ENCODE assay signal across 16 cellular contexts in the genomic region with DNA sequence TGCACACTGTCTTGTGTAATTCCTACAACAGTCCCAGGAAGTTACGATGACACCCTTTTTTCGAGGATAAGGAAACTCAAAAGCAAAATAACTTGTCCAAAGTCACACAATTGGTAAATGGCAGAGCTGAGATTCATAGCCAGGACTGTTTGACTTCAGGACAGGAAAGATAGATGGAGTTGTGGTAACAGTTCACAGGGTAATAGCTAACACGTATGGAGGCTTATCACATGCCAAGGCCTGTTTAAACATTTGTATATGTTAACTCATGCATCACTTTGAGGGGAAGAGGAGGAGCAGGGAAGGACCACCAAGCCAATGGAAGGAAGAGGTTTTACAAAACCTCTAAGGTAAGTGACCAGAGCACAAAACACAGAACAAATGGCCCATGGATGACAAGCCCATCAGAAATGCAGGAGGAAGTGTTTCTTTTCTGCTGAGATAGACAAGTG. TPM values are rescaled to one million over a fixed set of nuclear protein-coding genes. Genes with fewer than 3 reads are reported as not detected.
A peak's percentile ranks its signal among the peaks of the same experiment; 100 is the strongest.
DNase-seq lines count a peak whose midpoint lies in the region; ATAC-seq, FAIRE-seq and TF ChIP-seq lines count a peak whose summit lies in the region.
"Had no signal": no experiment of that assay in that cellular context is flagged by ENCODE, and none has a peak within 500 bp of the region (broad histone marks: within the 10 kb centered on the region; RNA-seq: fewer than 3 reads in every experiment).

No MANE protein-coding gene starts in this region.

- no peaks in the 10 kb centered on the region for H3K27me3 ChIP-seq in BLaER1 treated with 17β-estradiol and CSF1 and Interleukin-3, amounts not matched to agents 10 nM and 100 nM
- H3K27me3 ChIP-seq in Karpas-422 (ENCODE audit: low read length) (no peaks in the 10 kb centered on the region), bronchial epithelial cell (ENCODE audit: control insufficient read depth, insufficient read depth, low read length) (no peaks in the 10 kb centered on the region)

- DNase-seq in Karpas-422, result no peak
- DNase-seq in bronchial epithelial cell (ENCODE audit: low read depth), result peak; percentile 44
- DNase-seq in mesothelial cell of epicardium (ENCODE audit: low spot score in 2 of 2, unreplicated experiment in 2 of 2), result no peak
- DNase-seq in omental fat pad (ENCODE audit: low spot score), result no peak
- no peak for DNase-seq in GM13977 (ENCODE audit: low spot score)
- no peak for DNase-seq in G401 (ENCODE audit: low spot score)
- no peak for DNase-seq in epidermal melanocyte (ENCODE audit: insufficient read length, low spot score)
- DNase-seq: activated CD4-positive, alpha-beta memory T cell treated with anti-CD3 and anti-CD28 coated beads, Interleukin-2, amount 10 ng/mL, durations not matched to agents 7 days and 5 days; aorta; CD8-positive, alpha-beta memory T cell; Right ventricle myocardium superior had no signal

- peak overlapping the region in 9 of 11 experiments; percentile 2 to 38 (median 12); a peak in 10 of 22 replicates for H3K4me2 ChIP-seq in BLaER1 treated with 17β-estradiol and CSF1 and Interleukin-3, amounts not matched to agents 10 nM and 100 nM
- H3K4me2 ChIP-seq in Karpas-422 (ENCODE audit: low read depth, low read length, poor library complexity, severe bottlenecking), result peak overlapping the region; percentile 81

- ATAC-seq in omental fat pad (ENCODE audit: low FRiP score), result no peak

- H3K27ac Mint-ChIP-seq in mesothelial cell of epicardium, result no peak overlapping the region
- H3K27ac Mint-ChIP-seq: activated CD4-positive, alpha-beta memory T cell treated with anti-CD3 and anti-CD28 coated beads, Interleukin-2, amount 10 ng/mL, durations not matched to agents 7 days and 5 days; CD8-positive, alpha-beta memory T cell had no signal

- H3K4me3 ChIP-seq in BLaER1 treated with 17β-estradiol and CSF1 and Interleukin-3, amounts not matched to agents 10 nM and 100 nM, result no peak overlapping the region
- H3K4me3 ChIP-seq in Karpas-422 (ENCODE audit: low read length) (no peak overlapping the region), bronchial epithelial cell (ENCODE audit: low read depth, low read length) (peak overlapping the region; percentile 94)
- H3K4me3 ChIP-seq: esophagus muscularis mucosa, thoracic aorta had no signal

- no peak for TF ChIP-seq CTCF in bronchial epithelial cell (IDR thresholded peaks at IDR 0.05; ENCODE audit: insufficient read depth, low read length, severe bottlenecking)
- no peak for TF ChIP-seq CTCF in mesothelial cell of epicardium (IDR thresholded peaks at IDR 0.05; ENCODE audit: unreplicated experiment)
- TF ChIP-seq CTCF in omental fat pad (IDR thresholded peaks at IDR 0.05), result no peak
- TF ChIP-seq CTCF in GM13977 (IDR thresholded peaks at IDR 0.05; ENCODE audit: extremely low read depth, insufficient read depth, missing control alignments), result no peak

- H3K27me3 Mint-ChIP-seq in mesothelial cell of epicardium (ENCODE audit: low read depth), result no peaks in the 10 kb centered on the region

- H3K36me3 ChIP-seq in BLaER1 treated with 17β-estradiol and CSF1 and Interleukin-3, amounts not matched to agents 10 nM and 100 nM, result no peaks in the 10 kb centered on the region
- peaks cover 62% of the 10 kb centered on the region for H3K36me3 ChIP-seq in Karpas-422 (ENCODE audit: insufficient read depth, low read length)
- peaks cover 21% of the 10 kb centered on the region for H3K36me3 ChIP-seq in bronchial epithelial cell (ENCODE audit: control insufficient read depth, insufficient read depth, low read length)
- H3K36me3 ChIP-seq: thoracic aorta had no signal

- peaks cover 48% of the 10 kb centered on the region for H3K4me1 Mint-ChIP-seq in mesothelial cell of epicardium

- peaks cover 0 to 18% (median 11%) of the 10 kb centered on the region in 10 experiments; a peak in 13 of 20 replicates for H3K4me1 ChIP-seq in BLaER1 treated with 17β-estradiol and CSF1 and Interleukin-3, amounts not matched to agents 10 nM and 100 nM
- H3K4me1 ChIP-seq in Karpas-422 (ENCODE audit: low read length), result peaks cover 38% of the 10 kb centered on the region

- peaks cover 78% of the 10 kb centered on the region for H3K79me2 ChIP-seq in Karpas-422 (ENCODE audit: low read length)

- H3K27ac ChIP-seq in BLaER1 treated with 17β-estradiol and CSF1 and Interleukin-3, amounts not matched to agents 10 nM and 100 nM, result no peak overlapping the region
- no peak overlapping the region for H3K27ac ChIP-seq in Karpas-422 (ENCODE audit: low read length)
- H3K27ac ChIP-seq: esophagus muscularis mucosa, HL-60, thoracic aorta had no signal

- H3K9me3 Mint-ChIP-seq in mesothelial cell of epicardium, result peaks cover 10% of the 10 kb centered on the region
- H3K9me3 Mint-ChIP-seq: activated CD4-positive, alpha-beta memory T cell treated with anti-CD3 and anti-CD28 coated beads, Interleukin-2, amount 10 ng/mL, durations not matched to agents 7 days and 5 days had no signal

- H2AFZ ChIP-seq in Karpas-422 (ENCODE audit: low read length), result no peak overlapping the region

- H4K20me1 ChIP-seq in BLaER1 treated with 17β-estradiol and CSF1 and Interleukin-3, amounts not matched to agents 10 nM and 100 nM, result no peaks in the 10 kb centered on the region
- no peaks in the 10 kb centered on the region for H4K20me1 ChIP-seq in Karpas-422 (ENCODE audit: insufficient read depth, low read depth, low read length)

- H3K9ac ChIP-seq in BLaER1 treated with 17β-estradiol and CSF1 and Interleukin-3, amounts not matched to agents 10 nM and 100 nM, result no peak overlapping the region
- H3K9ac ChIP-seq in Karpas-422 (ENCODE audit: low read length), result no peak overlapping the region

- H3K36me3 Mint-ChIP-seq in mesothelial cell of epicardium, result peaks cover 35% of the 10 kb centered on the region

- in situ Hi-C loops in GM13977 (cut with MboI; ENCODE audit: low pct_unique_long_range_greater_than_20kb, low sequenced_read_pairs, unreplicated experiment) (no loop called here), G401 (cut with HindIII; ENCODE audit: low sequenced_read_pairs) (no loop called here)

- FAIRE-seq in bronchial epithelial cell (lab: Jason Lieb, UNC), result peak; percentile 62
- FAIRE-seq: H54 had no signal

- H3K9me2 ChIP-seq in Karpas-422 (replicated peaks; ENCODE audit: insufficient read depth, low read length), result no peaks in the 10 kb centered on the region

- H3K4me3 Mint-ChIP-seq in mesothelial cell of epicardium, result peak overlapping the region; percentile 11

- H3K9me3 ChIP-seq in BLaER1 treated with 17β-estradiol and CSF1 and Interleukin-3, amounts not matched to agents 10 nM and 100 nM (replicated peaks in 1 of 11), result peaks cover under 1 to 18% (median 11%) of the 10 kb centered on the region in 11 experiments; a peak in 17 of 22 replicates
- H3K9me3 ChIP-seq in Karpas-422 (ENCODE audit: low read length), result no peaks in the 10 kb centered on the region
- H3K9me3 ChIP-seq: esophagus muscularis mucosa, thoracic aorta had no signal

RNA-seq across cellular contexts. Expression of gene DHCR24, which starts 2.8 kb away (rescaled TPM):
- 115 and 122 TPM in 2 replicates for total RNA-seq in Karpas-422 (2014; rRNA removed; shearing (Covaris generic); ENCODE audit: low replicate concordance)
- 118 and 212 TPM in 2 replicates for total RNA-seq in bronchial epithelial cell
- 92.5 to 96.4 TPM (median 92.7 TPM) in 3 replicates for total RNA-seq in mesothelial cell of epicardium
- 100 to 1,000 TPM in 2 of 4 donors, 10 to 100 TPM in 2; 64.9 to 181 (median 125) TPM for total RNA-seq in omental fat pad
- total RNA-seq in G401 (2014; rRNA removed; shearing (Covaris generic)), result 77.8 and 101 TPM in 2 replicates
